ENCODE assay signal across 11 cellular contexts in the genomic region with DNA sequence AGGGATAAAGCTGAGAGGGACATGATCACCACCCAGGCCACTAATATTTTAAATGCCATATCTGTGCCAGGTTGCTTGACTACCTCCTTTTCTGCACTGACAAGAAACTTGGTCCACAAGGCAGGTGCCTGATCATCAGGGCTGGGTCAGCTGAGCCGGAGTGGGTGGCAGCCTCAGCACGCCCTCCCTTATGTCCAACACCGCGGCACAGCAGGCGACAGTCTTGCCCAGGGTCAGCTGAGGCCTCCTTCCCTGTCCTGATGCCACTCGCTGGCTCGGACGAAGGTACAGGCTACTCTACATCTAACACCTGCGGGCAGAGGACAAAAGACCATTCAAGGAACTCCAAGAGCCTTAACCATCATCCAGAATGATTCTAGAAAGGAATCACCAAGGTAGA. TPM values are rescaled to one million over a fixed set of nuclear protein-coding genes. Genes with fewer than 3 reads are reported as not detected.
DNase-seq lines count a peak whose midpoint lies in the region; ATAC-seq, FAIRE-seq and TF ChIP-seq lines count a peak whose summit lies in the region.
"Had no signal": no experiment of that assay in that cellular context is flagged by ENCODE, and none has a peak within 500 bp of the region (broad histone marks: within the 10 kb centered on the region; RNA-seq: fewer than 3 reads in every experiment).

No MANE protein-coding gene starts in this region.

- DNase-seq in CD8-positive, alpha-beta memory T cell: no peak
- no peak for DNase-seq in activated CD8-positive, alpha-beta T cell treated with anti-CD3 and anti-CD28 coated beads, Interleukin-2, amount 10 ng/mL, durations not matched to agents 7 days and 5 days
- DNase-seq in left ventricle myocardium inferior: peak; percentile 40
- no peak for DNase-seq in stimulated activated CD4-positive, alpha-beta T cell treated with anti-CD3 and anti-CD28 coated beads, Interleukin-2, amount 100 ng/mL, for 48 hours
- DNase-seq in NCI-H82 treated with DMSO at 0.1 percent for 48 hours (lab: John Stamatoyannopoulos, UW; ENCODE audit: unreplicated experiment): no peak
- no peak for DNase-seq in HTR-8/SVneo (ENCODE audit: insufficient read length, low spot score)
- DNase-seq: DMS79 treated with DMSO at 0.1 percent for 48 hours, foreskin melanocyte, NCI-H446 had no signal

- H3K4me2 ChIP-seq in parathyroid adenoma (ENCODE audit: low read length): peak overlapping the region; percentile 40

- peaks cover 0 to 54% (median 11%) of the 10 kb centered on the region in 3 donors for H3K36me3 Mint-ChIP-seq in CD8-positive, alpha-beta memory T cell
- peaks cover 55% of the 10 kb centered on the region for H3K36me3 Mint-ChIP-seq in activated CD8-positive, alpha-beta T cell treated with anti-CD3 and anti-CD28 coated beads, Interleukin-2, amount 10 ng/mL, durations not matched to agents 7 days and 5 days (ENCODE audit: low read depth)

- no peak overlapping the region for H3K9ac ChIP-seq in parathyroid adenoma

- H3K79me2 ChIP-seq in parathyroid adenoma: peaks cover 11% of the 10 kb centered on the region

- intact Hi-C loops in left ventricle myocardium inferior (cut with micrococcal nuclease): no loop called here

- H3K4me1 ChIP-seq in CD8-positive, alpha-beta memory T cell (ENCODE audit: insufficient read depth, low read length): peaks cover 28% of the 10 kb centered on the region
- peaks cover 74% of the 10 kb centered on the region for H3K4me1 ChIP-seq in left ventricle myocardium inferior
- H3K4me1 ChIP-seq in parathyroid adenoma: peaks cover 51% of the 10 kb centered on the region

- H3K27ac ChIP-seq in CD8-positive, alpha-beta memory T cell (ENCODE audit: low read depth, low read length): no peak overlapping the region
- H3K27ac ChIP-seq in left ventricle myocardium inferior (replicated peaks) (peak overlapping the region; percentile 80), parathyroid adenoma (peak overlapping the region; percentile 86)

- H3K36me3 ChIP-seq in CD8-positive, alpha-beta memory T cell (ENCODE audit: insufficient read depth, low read length): peaks cover 6% of the 10 kb centered on the region
- H3K36me3 ChIP-seq in left ventricle myocardium inferior (peaks cover 21% of the 10 kb centered on the region), parathyroid adenoma (ENCODE audit: control insufficient read depth, insufficient read depth, low read length) (no peaks in the 10 kb centered on the region)

- peaks cover 43 to 63% (median 53%) of the 10 kb centered on the region in 3 donors for H3K4me1 Mint-ChIP-seq in CD8-positive, alpha-beta memory T cell
- peaks cover 75% of the 10 kb centered on the region for H3K4me1 Mint-ChIP-seq in activated CD8-positive, alpha-beta T cell treated with anti-CD3 and anti-CD28 coated beads, Interleukin-2, amount 10 ng/mL, durations not matched to agents 7 days and 5 days (ENCODE audit: low read depth)

- peak overlapping the region in 6 of 8 donors; percentile 3 to 88 (median 67) for H3K27ac Mint-ChIP-seq in CD8-positive, alpha-beta memory T cell
- H3K27ac Mint-ChIP-seq in activated CD8-positive, alpha-beta T cell treated with anti-CD3 and anti-CD28 coated beads, Interleukin-2, amount 10 ng/mL, durations not matched to agents 7 days and 5 days: peak overlapping the region; percentile 71

- POLR2A ChIA-PET in CD8-positive, alpha-beta memory T cell (lab: Charles Lee): interaction anchor here (2.7 kb wide), 1 partner anchor 16 kb away, joined by 24 read pairs; a partner anchor contains a TSS
- POLR2A ChIA-PET in activated CD8-positive, alpha-beta T cell treated with anti-CD3 and anti-CD28 coated beads, Interleukin-2, amount 10 ng/mL, durations not matched to agents 7 days and 5 days (lab: Charles Lee): interaction anchor here (11.5 kb wide), 1 partner anchor 13 kb away, joined by 256 read pairs; a partner anchor contains a TSS

- no peaks in the 10 kb centered on the region for H3K9me3 Mint-ChIP-seq in CD8-positive, alpha-beta memory T cell
- H3K9me3 Mint-ChIP-seq in activated CD8-positive, alpha-beta T cell treated with anti-CD3 and anti-CD28 coated beads, Interleukin-2, amount 10 ng/mL, durations not matched to agents 7 days and 5 days (ENCODE audit: insufficient read depth): no peaks in the 10 kb centered on the region

- TF ChIP-seq CTCF in left ventricle myocardium inferior (IDR thresholded peaks at IDR 0.05; ENCODE audit: borderline replicate concordance) (no peak), parathyroid adenoma (IDR thresholded peaks at IDR 0.05) (no peak)

- CTCF ChIA-PET in CD8-positive, alpha-beta memory T cell (lab: Charles Lee): interaction anchor here (1.5 kb wide), 1 partner anchor 34 kb away, joined by 3 read pairs; no protein-coding TSS in a partner anchor
- CTCF ChIA-PET in activated CD8-positive, alpha-beta T cell treated with anti-CD3 and anti-CD28 coated beads, Interleukin-2, amount 10 ng/mL, durations not matched to agents 7 days and 5 days (lab: Charles Lee): interaction anchor here (0.8 to 7.3 kb wide), 4 partner anchors 10 to 17 kb away, joined by 3 to 48 read pairs (median 18); a partner anchor contains a TSS

- peak overlapping the region; percentile 29 for H2AFZ ChIP-seq in parathyroid adenoma

- no peaks in the 10 kb centered on the region for H3K27me3 ChIP-seq in CD8-positive, alpha-beta memory T cell (ENCODE audit: insufficient read depth, low read length, poor library complexity, severe bottlenecking)
- H3K27me3 ChIP-seq in left ventricle myocardium inferior (ENCODE audit: low read depth) (no peaks in the 10 kb centered on the region), parathyroid adenoma (ENCODE audit: control insufficient read depth, insufficient read depth, low read length) (no peaks in the 10 kb centered on the region)

- no peak overlapping the region for H3K4me3 Mint-ChIP-seq in CD8-positive, alpha-beta memory T cell
- no peak overlapping the region for H3K4me3 Mint-ChIP-seq in activated CD8-positive, alpha-beta T cell treated with anti-CD3 and anti-CD28 coated beads, Interleukin-2, amount 10 ng/mL, durations not matched to agents 7 days and 5 days

- H3K9me3 ChIP-seq in CD8-positive, alpha-beta memory T cell (ENCODE audit: low read length): no peaks in the 10 kb centered on the region
- no peaks in the 10 kb centered on the region for H3K9me3 ChIP-seq in left ventricle myocardium inferior (replicated peaks)
- no peaks in the 10 kb centered on the region for H3K9me3 ChIP-seq in parathyroid adenoma (ENCODE audit: control insufficient read depth, low read length)

- H3K4me3 ChIP-seq in CD8-positive, alpha-beta memory T cell (ENCODE audit: low read length): no peak overlapping the region
- H3K4me3 ChIP-seq in left ventricle myocardium inferior (no peak overlapping the region), parathyroid adenoma (ENCODE audit: low read depth, low read length) (no peak overlapping the region)

- ATAC-seq in activated CD8-positive, alpha-beta T cell treated with anti-CD3 and anti-CD28 coated beads, Interleukin-2, amount 10 ng/mL, durations not matched to agents 7 days and 5 days: no peak
- ATAC-seq in HG02938 (IDR thresholded peaks at IDR 0.05; ENCODE audit: unreplicated experiment): no peak

- no peaks in the 10 kb centered on the region for H3K27me3 Mint-ChIP-seq in CD8-positive, alpha-beta memory T cell
- H3K27me3 Mint-ChIP-seq in activated CD8-positive, alpha-beta T cell treated with anti-CD3 and anti-CD28 coated beads, Interleukin-2, amount 10 ng/mL, durations not matched to agents 7 days and 5 days (ENCODE audit: low read depth): no peaks in the 10 kb centered on the region

- FAIRE-seq in HTR-8/SVneo (lab: Jason Lieb, UNC): no peak

RNA-seq across cellular contexts. Expression of a gene that starts 16.9 kb away (rescaled TPM):
- total RNA-seq in CD8-positive, alpha-beta memory T cell: 10 to 100 TPM; 90.3 to 99.6 TPM
- 3.2 TPM for polyA plus RNA-seq in CD8-positive, alpha-beta memory T cell
- total RNA-seq in activated CD8-positive, alpha-beta T cell treated with anti-CD3 and anti-CD28 coated beads, Interleukin-2, amount 10 ng/mL, durations not matched to agents 7 days and 5 days: 100 to 1,000 TPM; 102 TPM
- total RNA-seq in left ventricle myocardium inferior: 22.1 TPM

RNA-seq across cellular contexts. Expression of a gene that starts 33.9 kb away (rescaled TPM):
- total RNA-seq in CD8-positive, alpha-beta memory T cell: 100 to 1,000 TPM; 167 to 172 TPM
- 107 TPM for polyA plus RNA-seq in CD8-positive, alpha-beta memory T cell
- total RNA-seq in activated CD8-positive, alpha-beta T cell treated with anti-CD3 and anti-CD28 coated beads, Interleukin-2, amount 10 ng/mL, durations not matched to agents 7 days and 5 days: 100 to 1,000 TPM; 165 to 175 TPM
- total RNA-seq in left ventricle myocardium inferior: 42.5 TPM

RNA-seq across cellular contexts. Expression of a gene that starts 48.3 kb away (rescaled TPM):
- total RNA-seq in CD8-positive, alpha-beta memory T cell: 10 to 100 TPM; 52.9 to 57.3 TPM
- 136 TPM for polyA plus RNA-seq in CD8-positive, alpha-beta memory T cell
- 10 to 100 TPM; 74.4 to 76.8 TPM for total RNA-seq in activated CD8-positive, alpha-beta T cell treated with anti-CD3 and anti-CD28 coated beads, Interleukin-2, amount 10 ng/mL, durations not matched to agents 7 days and 5 days
- total RNA-seq in left ventricle myocardium inferior: 27.1 TPM
